ENCODE assay signal across 8 cellular contexts in genomic region chrX:64204252-64204651, GRCh38. TPM values are rescaled to one million over a fixed set of nuclear protein-coding genes. Genes with fewer than 3 reads are reported as not detected.
DNase-seq lines count a peak whose midpoint lies in the region; ATAC-seq, FAIRE-seq and TF ChIP-seq lines count a peak whose summit lies in the region.

No MANE protein-coding gene starts in this region.

- peak overlapping the region; percentile 80 to 95 (median 87) for H3K27ac Mint-ChIP-seq in nephron

- peaks cover 5% of the 10 kb centered on the region for H3K36me3 Mint-ChIP-seq in nephron (ENCODE audit: low read depth)

- H3K9me1 ChIP-seq in endothelial cell of umbilical vein (replicated peaks; ENCODE audit: control insufficient read depth, extremely low read depth, insufficient read depth, low read length) = no peaks in the 10 kb centered on the region

- TF ChIP-seq POLR2A in endothelial cell of umbilical vein (IDR thresholded peaks at IDR 0.05; ENCODE audit: low read depth, low read length) = no peak

- H3K4me1 ChIP-seq in BLaER1 (peaks cover 30% of the 10 kb centered on the region), NT2/D1 (ENCODE audit: insufficient read depth, insufficient read length) (peaks cover 15% of the 10 kb centered on the region), endothelial cell of umbilical vein (ENCODE audit: control insufficient read depth, extremely low read depth, insufficient read depth, low read length) (peaks cover 3% of the 10 kb centered on the region)

- CTCF ChIA-PET in endothelial cell of umbilical vein (lab: Charles Lee) (no interaction called here), HEK293T (lab: Yijun Ruan, JAX) (no interaction called here)

- TF ChIP-seq CTCF in endothelial cell of umbilical vein (IDR thresholded peaks at IDR 0.05; ENCODE audit: extremely low read depth in 1 of 2, insufficient read depth in 1 of 2, low read depth in 1 of 2, low read length in 2 of 2) (no peak), nephron (IDR thresholded peaks at IDR 0.05; ENCODE audit: unreplicated experiment in 3 of 3) (no peak)

- H3K27me3 ChIP-seq in BLaER1 = peaks cover 43% of the 10 kb centered on the region
- H3K27me3 ChIP-seq in NT2/D1 (ENCODE audit: insufficient read depth, insufficient read length) = no peaks in the 10 kb centered on the region
- no peaks in the 10 kb centered on the region for H3K27me3 ChIP-seq in endothelial cell of umbilical vein (ENCODE audit: control insufficient read depth in 2 of 2, insufficient read depth in 2 of 2, low read length in 2 of 2)

- no peak for DNase-seq in NT2/D1 (ENCODE audit: low read depth, low spot score)
- DNase-seq in endothelial cell of umbilical vein (ENCODE audit: low read depth, low spot score) = no peak
- DNase-seq in KG1 (lab: John Stamatoyannopoulos, UW) = no peak
- DNase-seq in HEK293T (ENCODE audit: extremely low spot score) = no peak
- no peak for DNase-seq in NCI-H2107 treated with DMSO at 0.1 percent for 48 hours (lab: John Stamatoyannopoulos, UW; ENCODE audit: unreplicated experiment)

- H3K4me3 Mint-ChIP-seq in nephron = peak overlapping the region; percentile 90 to 98 (median 94)

- POLR2A ChIA-PET in endothelial cell of umbilical vein (lab: Charles Lee) = no interaction called here
- POLR2A ChIA-PET in HEK293T (lab: Yijun Ruan, JAX) = no interaction called here

- H3K4me1 Mint-ChIP-seq in nephron = peaks cover 38% of the 10 kb centered on the region

- no TSS peak for BruUV-seq in endothelial cell of umbilical vein (replicated peaks; lab: Mats Ljungman, UMichigan)

- H3K27ac ChIP-seq in BLaER1 = peak overlapping the region; percentile 72
- no peak overlapping the region for H3K27ac ChIP-seq in endothelial cell of umbilical vein (ENCODE audit: insufficient read depth, low read depth, low read length)

- H3K9ac ChIP-seq in BLaER1 (peak overlapping the region; percentile 79), NT2/D1 (ENCODE audit: insufficient read length, low read depth) (peak overlapping the region; percentile 87), endothelial cell of umbilical vein (replicated peaks; ENCODE audit: extremely low read depth, insufficient read depth, low read length) (peak overlapping the region; percentile 37)

- H3K79me2 ChIP-seq in endothelial cell of umbilical vein (ENCODE audit: control insufficient read depth, insufficient read depth, low read length) = no peaks in the 10 kb centered on the region

- no peak for ATAC-seq in GM19397 (IDR thresholded peaks at IDR 0.05; ENCODE audit: unreplicated experiment)

- peaks cover 8% of the 10 kb centered on the region; the same call in 1 of the 2 replicates for H3K9me3 ChIP-seq in BLaER1
- no peaks in the 10 kb centered on the region for H3K9me3 ChIP-seq in NT2/D1 (ENCODE audit: insufficient read depth, low read length)
- H3K9me3 ChIP-seq in endothelial cell of umbilical vein (replicated peaks; ENCODE audit: control insufficient read depth, insufficient read depth, low read length) = no peaks in the 10 kb centered on the region

- no peak for FAIRE-seq in endothelial cell of umbilical vein (lab: Jason Lieb, UNC)

- dilution Hi-C loops in endothelial cell of umbilical vein (cut with MboI; ENCODE audit: extremely low pct_ligation_motif_present, low sequenced_read_pairs) = no loop called here

- no peaks in the 10 kb centered on the region for H3K27me3 Mint-ChIP-seq in nephron (ENCODE audit: low read depth)

- H3K4me3 ChIP-seq in BLaER1 (peak overlapping the region; percentile 72), NT2/D1 (ENCODE audit: insufficient read length, low read depth) (peak overlapping the region; percentile 74), endothelial cell of umbilical vein (replicated peaks in 1 of 3; ENCODE audit: insufficient read depth in 1 of 3, low read depth in 1 of 3, low read length in 3 of 3) (peak overlapping the region in 2 of 3 experiments; percentile 35 to 71)

- intact Hi-C loops in endothelial cell of umbilical vein (cut with micrococcal nuclease) = loop anchor here (2.0 to 10.0 kb wide), 2 partner anchors 191 to 449 kb away; partner anchors contain the start of gene MTMR8

- H3K36me3 ChIP-seq in BLaER1 = no peaks in the 10 kb centered on the region
- no peaks in the 10 kb centered on the region for H3K36me3 ChIP-seq in NT2/D1 (ENCODE audit: insufficient read depth, insufficient read length, low read length)
- no peaks in the 10 kb centered on the region for H3K36me3 ChIP-seq in endothelial cell of umbilical vein (ENCODE audit: control insufficient read depth in 2 of 2, extremely low read depth in 1 of 2, insufficient read depth in 2 of 2, low read length in 2 of 2)

- H3K4me2 ChIP-seq in BLaER1 (peak overlapping the region; percentile 79), endothelial cell of umbilical vein (ENCODE audit: insufficient read depth, low read length) (peak overlapping the region; percentile 67)

- H2AFZ ChIP-seq in endothelial cell of umbilical vein (ENCODE audit: low read depth, low read length) = peak overlapping the region; percentile 90

- H4K20me1 ChIP-seq in BLaER1 (peaks cover 53% of the 10 kb centered on the region), endothelial cell of umbilical vein (replicated peaks; ENCODE audit: control insufficient read depth, extremely low read depth, insufficient read depth, low read length) (no peaks in the 10 kb centered on the region)

- no peaks in the 10 kb centered on the region for H3K9me3 Mint-ChIP-seq in nephron

TF ChIP-seq in endothelial cell of umbilical vein, 7 proteins besides CTCF, POLR2A, EP300 and RAD21:
- TF ChIP-seq POLR2AphosphoS5 (IDR thresholded peaks at IDR 0.05; ENCODE audit: insufficient read depth, low read depth, low read length) = no peak
TF ChIP-seq in endothelial cell of umbilical vein: peak in this region for 0.

TF ChIP-seq in HEK293T, 16 proteins besides CTCF, POLR2A, EP300 and RAD21:
- TF ChIP-seq CTBP1 (IDR thresholded peaks at IDR 0.05; ENCODE audit: borderline replicate concordance) = no peak
- TF ChIP-seq, protein P1, sequence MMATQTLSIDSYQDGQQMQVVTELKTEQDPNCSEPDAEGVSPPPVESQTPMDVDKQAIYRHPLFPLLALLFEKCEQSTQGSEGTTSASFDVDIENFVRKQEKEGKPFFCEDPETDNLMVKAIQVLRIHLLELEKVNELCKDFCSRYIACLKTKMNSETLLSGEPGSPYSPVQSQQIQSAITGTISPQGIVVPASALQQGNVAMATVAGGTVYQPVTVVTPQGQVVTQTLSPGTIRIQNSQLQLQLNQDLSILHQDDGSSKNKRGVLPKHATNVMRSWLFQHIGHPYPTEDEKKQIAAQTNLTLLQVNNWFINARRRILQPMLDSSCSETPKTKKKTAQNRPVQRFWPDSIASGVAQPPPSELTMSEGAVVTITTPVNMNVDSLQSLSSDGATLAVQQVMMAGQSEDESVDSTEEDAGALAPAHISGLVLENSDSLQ (IDR thresholded peaks at IDR 0.05) = no peak
- no peak for TF ChIP-seq L3MBTL2 (conservative IDR thresholded peaks at IDR 0.05)

RNA-seq across cellular contexts. Expression of gene AMER1, which starts 1.3 kb away (rescaled TPM):
- 1.8 and 2.0 TPM in 2 replicates for total RNA-seq in endothelial cell of umbilical vein
- polyA plus RNA-seq in endothelial cell of umbilical vein = 0.67 and 0.76 TPM in 2 replicates
- 0.81 and 0.87 TPM in 2 replicates for polyA plus RNA-seq in endothelial cell of umbilical vein (2011; cell fraction: cytosol; rRNA removed)
- 1.4 and 1.7 TPM in 2 replicates for polyA plus RNA-seq in endothelial cell of umbilical vein (2011; cell fraction: nucleus; rRNA removed)
- 1.2 and 1.7 TPM in 2 replicates for polyA plus RNA-seq in endothelial cell of umbilical vein (2012)
- 2.8 and 3.4 TPM in 2 replicates for polyA minus RNA-seq in endothelial cell of umbilical vein
- 3.3 TPM for polyA minus RNA-seq in endothelial cell of umbilical vein (2011; cell fraction: cytosol; rRNA and poly(A)+ RNA removed)
- polyA minus RNA-seq in endothelial cell of umbilical vein (2011; cell fraction: nucleus; rRNA and poly(A)+ RNA removed) = 2.2 and 2.4 TPM in 2 replicates

RNA-seq across cellular contexts. Expression of gene ASB12, which starts 26.2 kb away (rescaled TPM):
- not detected in 2 replicates for total RNA-seq in endothelial cell of umbilical vein
- 0.11 and 0.14 TPM in 2 replicates for polyA plus RNA-seq in endothelial cell of umbilical vein
- polyA plus RNA-seq in endothelial cell of umbilical vein (2011; cell fraction: cytosol; rRNA removed) = not detected in 2 replicates
- polyA plus RNA-seq in endothelial cell of umbilical vein (2011; cell fraction: nucleus; rRNA removed) = 0.24 TPM in 1 of 2 replicates, not detected in the other
- not detected in 2 replicates for polyA plus RNA-seq in endothelial cell of umbilical vein (2012)
- 0.23 TPM in 1 of 2 replicates, not detected in the other for polyA minus RNA-seq in endothelial cell of umbilical vein
- polyA minus RNA-seq in endothelial cell of umbilical vein (2011; cell fraction: cytosol; rRNA and poly(A)+ RNA removed) = not detected
- polyA minus RNA-seq in endothelial cell of umbilical vein (2011; cell fraction: nucleus; rRNA and poly(A)+ RNA removed) = not detected in 2 replicates

Comparison
In these comparisons a context has a peak if more than half of its experiments do, and no peak if none do; other contexts are left out.
1. H3K9ac ChIP-seq: peak in every context shown above with its lines; median percentile 87 in NT2/D1; 79 in BLaER1; 37 in endothelial cell of umbilical vein.